In genomic region chr1:23103001-23103879, GRCh38 we compare ENCODE assay signal across 1 cellular context.
A peak's percentile ranks its signal among the peaks of the same experiment; 100 is the strongest.
TF ChIP-seq lines count a peak whose summit lies in the region.

No MANE protein-coding gene starts in this region.

TF ChIP-seq in K562, 482 proteins besides CTCF, POLR2A, EP300 and RAD21 (continued from another document and continues in another):
- TF ChIP-seq, protein P1, sequence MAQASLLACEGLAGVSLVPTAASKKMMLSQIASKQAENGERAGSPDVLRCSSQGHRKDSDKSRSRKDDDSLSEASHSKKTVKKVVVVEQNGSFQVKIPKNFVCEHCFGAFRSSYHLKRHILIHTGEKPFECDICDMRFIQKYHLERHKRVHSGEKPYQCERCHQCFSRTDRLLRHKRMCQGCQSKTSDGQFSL (CRISPR knock-in tag; IDR thresholded peaks at IDR 0.05) = no peak
- TF ChIP-seq, protein P1 (tag; IDR thresholded peaks at IDR 0.05) = no peak
- TF ChIP-seq, protein P2, sequence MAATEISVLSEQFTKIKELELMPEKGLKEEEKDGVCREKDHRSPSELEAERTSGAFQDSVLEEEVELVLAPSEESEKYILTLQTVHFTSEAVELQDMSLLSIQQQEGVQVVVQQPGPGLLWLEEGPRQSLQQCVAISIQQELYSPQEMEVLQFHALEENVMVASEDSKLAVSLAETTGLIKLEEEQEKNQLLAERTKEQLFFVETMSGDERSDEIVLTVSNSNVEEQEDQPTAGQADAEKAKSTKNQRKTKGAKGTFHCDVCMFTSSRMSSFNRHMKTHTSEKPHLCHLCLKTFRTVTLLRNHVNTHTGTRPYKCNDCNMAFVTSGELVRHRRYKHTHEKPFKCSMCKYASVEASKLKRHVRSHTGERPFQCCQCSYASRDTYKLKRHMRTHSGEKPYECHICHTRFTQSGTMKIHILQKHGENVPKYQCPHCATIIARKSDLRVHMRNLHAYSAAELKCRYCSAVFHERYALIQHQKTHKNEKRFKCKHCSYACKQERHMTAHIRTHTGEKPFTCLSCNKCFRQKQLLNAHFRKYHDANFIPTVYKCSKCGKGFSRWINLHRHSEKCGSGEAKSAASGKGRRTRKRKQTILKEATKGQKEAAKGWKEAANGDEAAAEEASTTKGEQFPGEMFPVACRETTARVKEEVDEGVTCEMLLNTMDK (IDR thresholded peaks at IDR 0.05; ENCODE audit: borderline replicate concordance, insufficient read depth, low read depth, low read length, poor library complexity, severe bottlenecking) = no peak
- TF ChIP-seq NBN (IDR thresholded peaks at IDR 0.05; ENCODE audit: low read depth) (0 out of 2 replicates have a peak, but pooled peaks have one; percentile 27), HNRNPUL1 (IDR thresholded peaks at IDR 0.05; ENCODE audit: low read length) (no peak), POLR2H (tag; IDR thresholded peaks at IDR 0.05; ENCODE audit: low read depth) (no peak), HOXB6 (CRISPR knock-in tag; IDR thresholded peaks at IDR 0.05; ENCODE audit: borderline replicate concordance) (no peak), ELK1 (CRISPR knock-in tag; IDR thresholded peaks at IDR 0.05) (no peak), ERF (CRISPR knock-in tag; IDR thresholded peaks at IDR 0.05) (no peak), TFAP4 (CRISPR knock-in tag; IDR thresholded peaks at IDR 0.05; ENCODE audit: borderline replicate concordance) (no peak), ZBTB1 (CRISPR knock-in tag; IDR thresholded peaks at IDR 0.05; ENCODE audit: borderline replicate concordance, low read depth) (no peak), SRSF1 (IDR thresholded peaks at IDR 0.05; ENCODE audit: low read depth, low read length) (no peak), PTBP1 (IDR thresholded peaks at IDR 0.05; ENCODE audit: low read depth, low read length) (no peak), HDAC2 (IDR thresholded peaks at IDR 0.05) (peak; percentile 92), ZNF707 (CRISPR knock-in tag; conservative IDR thresholded peaks at IDR 0.05) (no peak), E2F1 (CRISPR knock-in tag; IDR thresholded peaks at IDR 0.05) (no peak), KDM1A (IDR thresholded peaks at IDR 0.05) (peak; percentile 97), IFI16 (CRISPR knock-in tag; IDR thresholded peaks at IDR 0.05) (no peak), ZBTB8A (IDR thresholded peaks at IDR 0.05; ENCODE audit: partially characterized antibody) (no peak), ETS1 (conservative IDR thresholded peaks at IDR 0.05; ENCODE audit: control insufficient read depth, low read depth, low read length) (no peak), ZNF274 (IDR thresholded peaks at IDR 0.05; ENCODE audit: borderline replicate concordance, low read depth, low read length) (no peak), SMARCC2 (IDR thresholded peaks at IDR 0.05; ENCODE audit: low read depth) (peak; percentile 68), HLTF (IDR thresholded peaks at IDR 0.05) (no peak), ZBTB43 (CRISPR knock-in tag; IDR thresholded peaks at IDR 0.05) (no peak), HDAC8 (tag; IDR thresholded peaks at IDR 0.05) (no peak), SAFB (IDR thresholded peaks at IDR 0.05; ENCODE audit: borderline replicate concordance, low read depth, low read length) (no peak), SMAD4 (CRISPR knock-in tag; conservative IDR thresholded peaks at IDR 0.05) (no peak), ZC3H4 (CRISPR knock-in tag; IDR thresholded peaks at IDR 0.05; ENCODE audit: borderline replicate concordance) (no peak), CTBP1 (IDR thresholded peaks at IDR 0.05; ENCODE audit: borderline replicate concordance) (peak; percentile 76), ZNF778 (CRISPR knock-in tag; IDR thresholded peaks at IDR 0.05) (no peak), NCOR1 (IDR thresholded peaks at IDR 0.05) (0 out of 2 replicates have a peak, but pooled peaks have one; percentile 27), NCOA1 (IDR thresholded peaks at IDR 0.05; ENCODE audit: low read depth) (no peak), BDP1 (IDR thresholded peaks at IDR 0.05; ENCODE audit: insufficient read depth, insufficient read length) (no peak), ZNF408 (CRISPR knock-in tag; IDR thresholded peaks at IDR 0.05; ENCODE audit: low read depth) (no peak), BMI1 (IDR thresholded peaks at IDR 0.05; ENCODE audit: low read length) (no peak), ZBTB26 (CRISPR knock-in tag; IDR thresholded peaks at IDR 0.05) (no peak), SP1 (CRISPR knock-in tag; IDR thresholded peaks at IDR 0.05) (no peak), RAD51 (IDR thresholded peaks at IDR 0.05; ENCODE audit: borderline replicate concordance, low read depth) (0 out of 2 replicates have a peak, but pooled peaks have one; percentile 28), FOXO4 (CRISPR knock-in tag; IDR thresholded peaks at IDR 0.05) (no peak), DIDO1 (tag; IDR thresholded peaks at IDR 0.05; ENCODE audit: low read depth) (no peak), KDM4B (IDR thresholded peaks at IDR 0.05; ENCODE audit: borderline replicate concordance in 2 of 2, low read depth in 1 of 2) (no peak), TCF7 (IDR thresholded peaks at IDR 0.05; ENCODE audit: borderline replicate concordance) (no peak), TEAD1 (CRISPR knock-in tag; IDR thresholded peaks at IDR 0.05) (no peak), NONO (IDR thresholded peaks at IDR 0.05; ENCODE audit: low read depth in 2 of 2, low read length in 1 of 2) (no peak), MAFF (IDR thresholded peaks at IDR 0.05; ENCODE audit: low read length) (no peak), MEF2A (IDR thresholded peaks at IDR 0.05; ENCODE audit: control insufficient read depth, low read depth, low read length) (no peak), KDM2B (CRISPR knock-in tag; IDR thresholded peaks at IDR 0.05) (no peak), SIN3A (IDR thresholded peaks at IDR 0.05; ENCODE audit: borderline replicate concordance in 2 of 2, control insufficient read depth in 1 of 2, low read depth in 2 of 2, low read length in 2 of 2) (no peak), ZNF444 (CRISPR knock-in tag; IDR thresholded peaks at IDR 0.05) (no peak), KLF6 (CRISPR knock-in tag; IDR thresholded peaks at IDR 0.05; ENCODE audit: borderline replicate concordance) (no peak), RBBP5 (IDR thresholded peaks at IDR 0.05; ENCODE audit: borderline replicate concordance, insufficient read depth, low read length, poor library complexity, severe bottlenecking) (no peak), GABPB2 (CRISPR knock-in tag; conservative IDR thresholded peaks at IDR 0.05) (no peak), CAMTA2 (CRISPR knock-in tag; conservative IDR thresholded peaks at IDR 0.05) (no peak)
- TF ChIP-seq, protein P3, sequence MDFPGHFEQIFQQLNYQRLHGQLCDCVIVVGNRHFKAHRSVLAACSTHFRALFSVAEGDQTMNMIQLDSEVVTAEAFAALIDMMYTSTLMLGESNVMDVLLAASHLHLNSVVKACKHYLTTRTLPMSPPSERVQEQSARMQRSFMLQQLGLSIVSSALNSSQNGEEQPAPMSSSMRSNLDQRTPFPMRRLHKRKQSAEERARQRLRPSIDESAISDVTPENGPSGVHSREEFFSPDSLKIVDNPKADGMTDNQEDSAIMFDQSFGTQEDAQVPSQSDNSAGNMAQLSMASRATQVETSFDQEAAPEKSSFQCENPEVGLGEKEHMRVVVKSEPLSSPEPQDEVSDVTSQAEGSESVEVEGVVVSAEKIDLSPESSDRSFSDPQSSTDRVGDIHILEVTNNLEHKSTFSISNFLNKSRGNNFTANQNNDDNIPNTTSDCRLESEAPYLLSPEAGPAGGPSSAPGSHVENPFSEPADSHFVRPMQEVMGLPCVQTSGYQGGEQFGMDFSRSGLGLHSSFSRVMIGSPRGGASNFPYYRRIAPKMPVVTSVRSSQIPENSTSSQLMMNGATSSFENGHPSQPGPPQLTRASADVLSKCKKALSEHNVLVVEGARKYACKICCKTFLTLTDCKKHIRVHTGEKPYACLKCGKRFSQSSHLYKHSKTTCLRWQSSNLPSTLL (IDR thresholded peaks at IDR 0.05) = no peak
- TF ChIP-seq, protein P4, sequence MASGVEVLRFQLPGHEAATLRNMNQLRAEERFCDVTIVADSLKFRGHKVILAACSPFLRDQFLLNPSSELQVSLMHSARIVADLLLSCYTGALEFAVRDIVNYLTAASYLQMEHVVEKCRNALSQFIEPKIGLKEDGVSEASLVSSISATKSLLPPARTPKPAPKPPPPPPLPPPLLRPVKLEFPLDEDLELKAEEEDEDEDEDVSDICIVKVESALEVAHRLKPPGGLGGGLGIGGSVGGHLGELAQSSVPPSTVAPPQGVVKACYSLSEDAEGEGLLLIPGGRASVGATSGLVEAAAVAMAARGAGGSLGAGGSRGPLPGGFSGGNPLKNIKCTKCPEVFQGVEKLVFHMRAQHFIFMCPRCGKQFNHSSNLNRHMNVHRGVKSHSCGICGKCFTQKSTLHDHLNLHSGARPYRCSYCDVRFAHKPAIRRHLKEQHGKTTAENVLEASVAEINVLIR (CRISPR knock-in tag; IDR thresholded peaks at IDR 0.05) = no peak
